ENCODE assay signal across 1 cellular context in the genomic region with DNA sequence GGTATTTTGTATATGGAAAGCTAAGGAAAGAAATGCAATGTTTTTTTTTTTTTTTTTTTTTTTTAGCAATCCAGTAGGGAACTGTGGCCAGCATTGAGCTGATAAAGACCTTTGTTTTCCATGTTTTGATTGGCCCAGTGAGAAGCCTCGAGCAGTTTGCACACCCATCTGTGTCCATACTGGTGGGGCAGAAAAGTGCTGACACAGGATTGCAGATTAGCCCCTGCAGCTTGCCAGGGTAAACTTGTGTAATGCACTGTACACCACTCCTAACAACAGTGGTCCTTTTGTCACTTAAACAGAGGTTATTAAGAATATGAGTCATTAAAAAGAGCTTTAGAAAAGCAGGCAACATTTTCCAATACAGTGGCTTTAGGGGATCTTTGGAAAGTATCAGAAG.
TF ChIP-seq lines count a peak whose summit lies in the region.

No MANE protein-coding gene starts in this region.

TF ChIP-seq in endothelial cell of umbilical vein, 7 proteins besides CTCF, POLR2A, EP300 and RAD21:
- TF ChIP-seq GATA2 (IDR thresholded peaks at IDR 0.05; ENCODE audit: insufficient read depth, insufficient read length, low read depth, low read length) (no peak), POLR2AphosphoS5 (IDR thresholded peaks at IDR 0.05; ENCODE audit: insufficient read depth, low read depth, low read length) (no peak), EZH2 (IDR thresholded peaks at IDR 0.05; ENCODE audit: borderline replicate concordance, low read depth, low read length, severe bottlenecking) (no peak), MYC (IDR thresholded peaks at IDR 0.05; ENCODE audit: low read depth, low read length) (no peak), FOS (IDR thresholded peaks at IDR 0.05; ENCODE audit: borderline replicate concordance, insufficient read depth, low read length) (no peak), JUN (IDR thresholded peaks at IDR 0.05; ENCODE audit: borderline replicate concordance, insufficient read depth, insufficient read length, low read depth) (no peak)
- TF ChIP-seq, protein P1, sequence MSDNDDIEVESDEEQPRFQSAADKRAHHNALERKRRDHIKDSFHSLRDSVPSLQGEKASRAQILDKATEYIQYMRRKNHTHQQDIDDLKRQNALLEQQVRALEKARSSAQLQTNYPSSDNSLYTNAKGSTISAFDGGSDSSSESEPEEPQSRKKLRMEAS (IDR thresholded peaks at IDR 0.05; ENCODE audit: insufficient read depth, insufficient read length), result no peak
TF ChIP-seq in endothelial cell of umbilical vein: peak in this region for 0.
